ENCODE assay signal across 14 cellular contexts in genomic region chr11:33608386-33608785, GRCh38.
A peak's percentile ranks its signal among the peaks of the same experiment; 100 is the strongest.
DNase-seq lines count a peak whose midpoint lies in the region; ATAC-seq and TF ChIP-seq lines count a peak whose summit lies in the region.
"Had no signal": no experiment of that assay in that cellular context is flagged by ENCODE, and none has a peak within 500 bp of the region (broad histone marks: within the 10 kb centered on the region; RNA-seq: fewer than 3 reads in every experiment).

No MANE protein-coding gene starts in this region.

- H3F3A ChIP-seq in SK-N-SH (replicated peaks; ENCODE audit: insufficient read depth) = peaks cover 16% of the 10 kb centered on the region
- H3F3A ChIP-seq in neural cell (ENCODE audit: insufficient read depth, low read length, poor library complexity, severe bottlenecking) = no peaks in the 10 kb centered on the region

- H3K9me2 ChIP-seq in SK-N-SH = no peaks in the 10 kb centered on the region
- H3K9me2 ChIP-seq in neural cell (ENCODE audit: insufficient read depth, low read length) = no peaks in the 10 kb centered on the region

- H3K27me3 ChIP-seq in SK-N-SH (ENCODE audit: insufficient read depth) = no peaks in the 10 kb centered on the region
- no peaks in the 10 kb centered on the region for H3K27me3 ChIP-seq in neural cell (ENCODE audit: insufficient read depth, low read depth, low read length)
- H3K27me3 ChIP-seq: BE2C had no signal

- H3K36me3 ChIP-seq in SK-N-SH (replicated peaks in 1 of 2; ENCODE audit: control insufficient read depth in 1 of 2, insufficient read depth in 2 of 2, low read length in 1 of 2) (peaks cover 21 to 60% of the 10 kb centered on the region in 2 experiments), neural cell (ENCODE audit: insufficient read depth, low read length) (no peaks in the 10 kb centered on the region)
- H3K36me3 ChIP-seq: BE2C, HAP-1 had no signal

- CTCF ChIA-PET in SK-N-SH (lab: Yijun Ruan, JAX) = no interaction called here

- H3K79me2 ChIP-seq in SK-N-SH (ENCODE audit: insufficient read depth) (no peaks in the 10 kb centered on the region), neural cell (replicated peaks; ENCODE audit: insufficient read depth, low read length) (no peaks in the 10 kb centered on the region)

- DNase-seq in SK-N-SH (peak; percentile 33), SK-N-DZ (ENCODE audit: low spot score) (peak; percentile 75)
- DNase-seq: ACHN; BE2C; C1 segment of cervical spinal cord; CD4-positive, CD25-positive, alpha-beta regulatory T cell; CD8-positive, alpha-beta memory T cell; COR-L47; DMS 273 treated with DMSO at 0.1 percent for 48 hours had no signal

- ATAC-seq in SK-N-SH treated with all-trans-retinoic acid at 6 μM for 48 hours (no peak), GM21423 (IDR thresholded peaks at IDR 0.05; ENCODE audit: unreplicated experiment) (no peak), GM19035 (IDR thresholded peaks at IDR 0.05; ENCODE audit: unreplicated experiment) (no peak)

- TF ChIP-seq EP300 in SK-N-SH (IDR thresholded peaks at IDR 0.05; ENCODE audit: borderline replicate concordance in 1 of 2, low read depth in 1 of 2, low read length in 1 of 2) (no peak), neural cell (conservative IDR thresholded peaks at IDR 0.05; ENCODE audit: poor library complexity, severe bottlenecking) (no peak)

- TF ChIP-seq RAD21 in SK-N-SH (IDR thresholded peaks at IDR 0.05; ENCODE audit: low read length) (no peak), neural cell (conservative IDR thresholded peaks at IDR 0.05) (no peak)

- H3K27ac ChIP-seq in SK-N-SH (ENCODE audit: low read depth in 2 of 2, low read length in 1 of 2) = no peak overlapping the region
- peak overlapping the region; percentile 30 for H3K27ac ChIP-seq in neural cell (ENCODE audit: low read length)

- H4K20me1 ChIP-seq in SK-N-SH (ENCODE audit: insufficient read depth) (no peaks in the 10 kb centered on the region), neural cell (ENCODE audit: insufficient read depth) (no peaks in the 10 kb centered on the region)

- H3K4me3 ChIP-seq in SK-N-SH (ENCODE audit: low read depth in 2 of 2, low read length in 1 of 2) (no peak overlapping the region), neural cell (ENCODE audit: low read length) (no peak overlapping the region)
- H3K4me3 ChIP-seq: HAP-1 had no signal

- H3K4me1 ChIP-seq in SK-N-SH (ENCODE audit: control insufficient read depth in 1 of 2, insufficient read depth in 2 of 2, low read depth in 1 of 2, low read length in 1 of 2) = no peaks in the 10 kb centered on the region
- H3K4me1 ChIP-seq: BE2C, HAP-1 had no signal

- POLR2A ChIA-PET in SK-N-SH (lab: Yijun Ruan, JAX) = no interaction called here

- no peak for TF ChIP-seq CTCF in SK-N-SH (IDR thresholded peaks at IDR 0.05)
- no peak for TF ChIP-seq CTCF in neural cell (IDR thresholded peaks at IDR 0.05; ENCODE audit: poor library complexity, severe bottlenecking)

- H3K9ac ChIP-seq in SK-N-SH = no peak overlapping the region
- no peak overlapping the region for H3K9ac ChIP-seq in neural cell (ENCODE audit: low read length)

- H2AFZ ChIP-seq in SK-N-SH (ENCODE audit: low read depth) (no peak overlapping the region), neural cell (ENCODE audit: low read depth, low read length) (no peak overlapping the region)

- no peak overlapping the region for H3K4me2 ChIP-seq in SK-N-SH
- H3K4me2 ChIP-seq in neural cell (ENCODE audit: low read length) = no peak overlapping the region

- no peaks in the 10 kb centered on the region for H3K9me3 ChIP-seq in SK-N-SH
- H3K9me3 ChIP-seq in neural cell (ENCODE audit: low read length) = no peaks in the 10 kb centered on the region
- H3K9me3 ChIP-seq: BE2C, HAP-1 had no signal

TF ChIP-seq in SK-N-SH, 30 proteins besides CTCF, POLR2A, EP300 and RAD21:
- TF ChIP-seq RFX5 (IDR thresholded peaks at IDR 0.05; ENCODE audit: low read length) (no peak), GATA2 (CRISPR knock-in tag; IDR thresholded peaks at IDR 0.05) (peak; percentile 61)

TF ChIP-seq in SK-N-SH treated with all-trans-retinoic acid at 6 μM for 48 hours, 23 proteins besides CTCF, POLR2A, EP300 and RAD21 (continues in another document):
- TF ChIP-seq ZNF8 (CRISPR knock-in tag; IDR thresholded peaks at IDR 0.05) = no peak
- no peak for TF ChIP-seq SNAI2 (CRISPR knock-in tag; IDR thresholded peaks at IDR 0.05)
- TF ChIP-seq ZNF565 (CRISPR knock-in tag; conservative IDR thresholded peaks at IDR 0.05; ENCODE audit: low read depth) = no peak
- TF ChIP-seq, protein P1, sequence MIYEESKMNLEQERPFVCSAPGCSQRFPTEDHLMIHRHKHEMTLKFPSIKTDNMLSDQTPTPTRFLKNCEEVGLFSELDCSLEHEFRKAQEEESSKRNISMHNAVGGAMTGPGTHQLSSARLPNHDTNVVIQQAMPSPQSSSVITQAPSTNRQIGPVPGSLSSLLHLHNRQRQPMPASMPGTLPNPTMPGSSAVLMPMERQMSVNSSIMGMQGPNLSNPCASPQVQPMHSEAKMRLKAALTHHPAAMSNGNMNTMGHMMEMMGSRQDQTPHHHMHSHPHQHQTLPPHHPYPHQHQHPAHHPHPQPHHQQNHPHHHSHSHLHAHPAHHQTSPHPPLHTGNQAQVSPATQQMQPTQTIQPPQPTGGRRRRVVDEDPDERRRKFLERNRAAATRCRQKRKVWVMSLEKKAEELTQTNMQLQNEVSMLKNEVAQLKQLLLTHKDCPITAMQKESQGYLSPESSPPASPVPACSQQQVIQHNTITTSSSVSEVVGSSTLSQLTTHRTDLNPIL (CRISPR knock-in tag; IDR thresholded peaks at IDR 0.05; ENCODE audit: low read depth) = no peak
- no peak for TF ChIP-seq ZNF70 (CRISPR knock-in tag; IDR thresholded peaks at IDR 0.05)
- no peak for TF ChIP-seq ZFP3 (CRISPR knock-in tag; IDR thresholded peaks at IDR 0.05)
- TF ChIP-seq POU6F1 (CRISPR knock-in tag; IDR thresholded peaks at IDR 0.05; ENCODE audit: borderline replicate concordance, low read depth) = no peak
- TF ChIP-seq ZFP30 (CRISPR knock-in tag; IDR thresholded peaks at IDR 0.05) = no peak
- TF ChIP-seq ESRRG (CRISPR knock-in tag; IDR thresholded peaks at IDR 0.05) = no peak

TF ChIP-seq in neural cell, 6 proteins besides CTCF, POLR2A, EP300 and RAD21:
- no peak for TF ChIP-seq TAF1 (IDR thresholded peaks at IDR 0.05; ENCODE audit: low read depth)
- peak; percentile 39 for TF ChIP-seq POLR2AphosphoS5 (IDR thresholded peaks at IDR 0.05)
